In the genomic region with DNA sequence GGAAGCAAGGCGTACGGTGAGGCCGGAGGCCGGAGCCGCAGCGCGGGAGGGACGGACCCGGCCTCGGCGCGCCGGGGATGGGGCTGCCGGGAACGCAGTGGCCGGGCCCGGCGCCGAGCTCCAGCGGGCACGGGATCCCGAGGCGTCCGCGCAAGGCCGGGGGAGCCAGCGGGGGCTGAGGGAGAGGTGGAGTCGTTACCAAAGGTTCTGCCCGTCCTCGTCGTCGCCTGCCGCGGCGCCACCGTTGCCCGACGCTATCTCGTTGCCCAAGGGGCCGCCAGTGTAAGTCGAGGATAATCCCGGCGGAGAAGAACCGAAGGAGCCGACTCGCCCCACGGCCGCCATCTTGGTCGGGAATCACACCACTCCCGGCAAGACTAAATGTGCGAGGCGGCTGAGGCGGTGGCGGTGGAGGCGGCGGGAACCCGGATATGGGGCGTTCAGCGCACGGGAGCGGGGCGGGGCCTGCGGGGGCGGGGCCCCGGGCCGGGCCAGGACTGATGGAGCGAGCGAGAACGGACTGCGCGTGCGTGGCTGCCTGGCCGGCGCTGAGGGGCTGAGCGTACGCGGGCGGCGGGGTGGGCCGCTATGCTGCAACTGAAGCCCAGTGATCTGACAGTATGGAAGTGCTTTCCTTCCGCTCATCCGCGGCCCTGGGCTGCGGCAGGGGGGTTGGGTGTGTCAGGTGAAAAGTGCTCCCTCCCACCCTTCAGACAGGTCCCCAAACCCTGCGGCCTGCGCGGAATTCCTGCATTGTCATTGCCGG, we compare ENCODE assay signal across 8 cellular contexts. TPM values are rescaled to one million over a fixed set of nuclear protein-coding genes. Genes with fewer than 3 reads are reported as not detected.
DNase-seq lines count a peak whose midpoint lies in the region; ATAC-seq and TF ChIP-seq lines count a peak whose summit lies in the region.

A gene (minus strand): TSS at position 433 of the 766 bp plus-strand sequence. CDS start 88 bp downstream, at position 345.

- H3K27me3 ChIP-seq in gastroesophageal sphincter (no peaks in the 10 kb centered on the region), neutrophil (no peaks in the 10 kb centered on the region)

- peak within 1 kb of the TSS; percentile 88 for H3K27ac Mint-ChIP-seq in activated naive CD4-positive, alpha-beta T cell treated with anti-CD3 and anti-CD28 coated beads, Interleukin-2, amount 10 ng/mL, durations not matched to agents 7 days and 5 days

- ATAC-seq in HG02588 (IDR thresholded peaks at IDR 0.05; ENCODE audit: unreplicated experiment) = peak; percentile 90
- peak; percentile 97 for ATAC-seq in gastroesophageal sphincter

- peak within 1 kb of the TSS; percentile 81 for H3K4me3 Mint-ChIP-seq in activated naive CD4-positive, alpha-beta T cell treated with anti-CD3 and anti-CD28 coated beads, Interleukin-2, amount 10 ng/mL, durations not matched to agents 7 days and 5 days

- TF ChIP-seq CTCF in gastroesophageal sphincter (IDR thresholded peaks at IDR 0.05) (peak in 1 of 4 experiments; percentile 17), neutrophil (IDR thresholded peaks at IDR 0.05) (no peak), subcutaneous adipose tissue (IDR thresholded peaks at IDR 0.05; ENCODE audit: low read depth) (no peak)

- H3K36me3 Mint-ChIP-seq in activated naive CD4-positive, alpha-beta T cell treated with anti-CD3 and anti-CD28 coated beads, Interleukin-2, amount 10 ng/mL, durations not matched to agents 7 days and 5 days = peaks cover 5% of the 10 kb centered on the region

- H3K4me1 ChIP-seq in gastroesophageal sphincter (peaks cover 0 to 44% (median 4%) of the 10 kb centered on the region in 3 donors), neutrophil (ENCODE audit: control insufficient read depth in 1 of 2, insufficient read depth in 1 of 2, low read depth in 1 of 2, low read length in 1 of 2) (peaks cover 22 to 38% of the 10 kb centered on the region in 2 experiments)

- H3K27me3 Mint-ChIP-seq in activated naive CD4-positive, alpha-beta T cell treated with anti-CD3 and anti-CD28 coated beads, Interleukin-2, amount 10 ng/mL, durations not matched to agents 7 days and 5 days = peaks cover 4% of the 10 kb centered on the region

- TF ChIP-seq POLR2A in gastroesophageal sphincter (IDR thresholded peaks at IDR 0.05) = peak; percentile 59 to 71

- H3K4me1 Mint-ChIP-seq in activated naive CD4-positive, alpha-beta T cell treated with anti-CD3 and anti-CD28 coated beads, Interleukin-2, amount 10 ng/mL, durations not matched to agents 7 days and 5 days = peaks cover 30% of the 10 kb centered on the region

- no peaks in the 10 kb centered on the region for H3K9me3 Mint-ChIP-seq in activated naive CD4-positive, alpha-beta T cell treated with anti-CD3 and anti-CD28 coated beads, Interleukin-2, amount 10 ng/mL, durations not matched to agents 7 days and 5 days

- H3K4me3 ChIP-seq in GM08714 (ENCODE audit: low read length) = peak within 1 kb of the TSS; percentile 83
- peak within 1 kb of the TSS; percentile 83 for H3K4me3 ChIP-seq in SK-N-MC
- peak within 1 kb of the TSS; percentile 68 to 94 for H3K4me3 ChIP-seq in gastroesophageal sphincter
- peak within 1 kb of the TSS; percentile 95 to 97 for H3K4me3 ChIP-seq in neutrophil (ENCODE audit: low read depth in 1 of 2, low read length in 1 of 2)

- CTCF ChIA-PET in activated naive CD4-positive, alpha-beta T cell treated with anti-CD3 and anti-CD28 coated beads, Interleukin-2, amount 10 ng/mL, durations not matched to agents 7 days and 5 days (lab: Charles Lee) = no interaction called here

- H3K36me3 ChIP-seq in SK-N-MC (ENCODE audit: insufficient read depth, low read length) = peaks cover 3% of the 10 kb centered on the region; the same call in 1 of the 2 replicates
- H3K36me3 ChIP-seq in gastroesophageal sphincter = peaks cover 0 to 8% of the 10 kb centered on the region in 2 donors
- H3K36me3 ChIP-seq in neutrophil = peaks cover 9% of the 10 kb centered on the region

- peak within 1 kb of the TSS; percentile 67 for H3K27ac ChIP-seq in SK-N-MC
- H3K27ac ChIP-seq in gastroesophageal sphincter = peak within 1 kb of the TSS; percentile 82 to 98 (median 96)
- peak within 1 kb of the TSS; percentile 93 for H3K27ac ChIP-seq in neutrophil

- H3K9me3 ChIP-seq in SK-N-MC (ENCODE audit: low read depth, low read length) = no peaks in the 10 kb centered on the region
- H3K9me3 ChIP-seq in gastroesophageal sphincter = no peaks in the 10 kb centered on the region
- H3K9me3 ChIP-seq in neutrophil = no peaks in the 10 kb centered on the region

- peak within 1 kb of the TSS; percentile 90 for H3K9ac ChIP-seq in SK-N-MC (ENCODE audit: insufficient read length)

- WGBS in gastroesophageal sphincter (ENCODE audit: low coverage in 1 of 2), 2 donors = no CpG with 5 or more reads among the region's 88 CpGs

- TF ChIP-seq EP300 in gastroesophageal sphincter (IDR thresholded peaks at IDR 0.05) = no peak

- DNase-seq in NCI-H1048 (lab: John Stamatoyannopoulos, UW) (peak; percentile 91), SK-N-MC (ENCODE audit: low read depth, low spot score) (no peak)
- DNase-seq in activated naive CD4-positive, alpha-beta T cell treated with anti-CD3 and anti-CD28 coated beads, Interleukin-2, amount 10 ng/mL, durations not matched to agents 7 days and 5 days = peak; percentile 96

RNA-seq across cellular contexts. Expression of the gene that starts here (rescaled TPM):
- total RNA-seq in gastroesophageal sphincter = 10 to 100 TPM; 29.1 to 75.6 (median 36.3) TPM
- 10 to 100 TPM; 18.5 to 39.0 (median 29.2) TPM for total RNA-seq in subcutaneous adipose tissue
